In genomic region chr17:44556854-44557606, GRCh38 we compare ENCODE assay signal across 8 cellular contexts. TPM values are rescaled to one million over a fixed set of nuclear protein-coding genes. Genes with fewer than 3 reads are reported as not detected.
DNase-seq lines count a peak whose midpoint lies in the region; ATAC-seq and TF ChIP-seq lines count a peak whose summit lies in the region.

FZD2 (plus strand) TSS chr17:44557484; CDS start chr17:44557689, 205 bp downstream.

- peak; percentile 60 for ATAC-seq in HG03045 (IDR thresholded peaks at IDR 0.05; ENCODE audit: unreplicated experiment)
- peak; percentile 82 for ATAC-seq in effector memory CD8-positive, alpha-beta T cell (replicated peaks)
- ATAC-seq in lower lobe of right lung = peak; percentile 91 to 93
- no peak for ATAC-seq in GM18519 (IDR thresholded peaks at IDR 0.05; ENCODE audit: low FRiP score, unreplicated experiment)

- peaks cover 25% of the 10 kb centered on the region for H3K27me3 ChIP-seq in lower lobe of right lung (ENCODE audit: low read depth)

- no peaks in the 10 kb centered on the region for H3K9me3 Mint-ChIP-seq in activated CD4-positive, alpha-beta T cell treated with anti-CD3 and anti-CD28 coated beads, Interleukin-2, amount 10 ng/mL, durations not matched to agents 7 days and 5 days
- H3K9me3 Mint-ChIP-seq in effector memory CD8-positive, alpha-beta T cell = no peaks in the 10 kb centered on the region

- TF ChIP-seq CTCF in lower lobe of right lung (IDR thresholded peaks at IDR 0.05) = no peak

- POLR2A ChIA-PET in activated CD4-positive, alpha-beta T cell treated with anti-CD3 and anti-CD28 coated beads, Interleukin-2, amount 10 ng/mL, durations not matched to agents 7 days and 5 days (lab: Charles Lee) = interaction anchor here (0.6 to 0.7 kb wide), 2 partner anchors 126 to 284 kb away, joined by 3 to 7 read pairs; no protein-coding TSS in a partner anchor

- peak within 1 kb of the TSS; percentile 71 for H3K4me3 ChIP-seq in lower lobe of right lung

- intact Hi-C loops in lower lobe of right lung (cut with DNase I) = no loop called here

- peak; percentile 70 for DNase-seq in DMS153 treated with DMSO at 0.1 percent for 48 hours (lab: John Stamatoyannopoulos, UW; ENCODE audit: unreplicated experiment)
- peak; percentile 80 for DNase-seq in NCI-H345 treated with DMSO at 0.1 percent for 48 hours (lab: John Stamatoyannopoulos, UW; ENCODE audit: unreplicated experiment)
- DNase-seq in activated CD4-positive, alpha-beta T cell treated with anti-CD3 and anti-CD28 coated beads, Interleukin-2, amount 10 ng/mL, durations not matched to agents 7 days and 5 days = peak; percentile 48
- DNase-seq in effector memory CD8-positive, alpha-beta T cell = peak; percentile 56 to 57 (median 56)
- peak; percentile 84 for DNase-seq in lower lobe of right lung
- DNase-seq in stimulated activated CD8-positive, alpha-beta memory T cell treated with anti-CD3 and anti-CD28 coated beads, Interleukin-15, amount 100 ng/mL, for 4 hours (ENCODE audit: low read depth in 2 of 2) = peak; percentile 11 to 17

- H3K9me3 ChIP-seq in lower lobe of right lung = no peaks in the 10 kb centered on the region

- H3K27ac Mint-ChIP-seq in activated CD4-positive, alpha-beta T cell treated with anti-CD3 and anti-CD28 coated beads, Interleukin-2, amount 10 ng/mL, durations not matched to agents 7 days and 5 days = peak within 1 kb of the TSS; percentile 71
- peak within 1 kb of the TSS; percentile 86 to 89 for H3K27ac Mint-ChIP-seq in effector memory CD8-positive, alpha-beta T cell

- peaks cover 74% of the 10 kb centered on the region for H3K27me3 Mint-ChIP-seq in activated CD4-positive, alpha-beta T cell treated with anti-CD3 and anti-CD28 coated beads, Interleukin-2, amount 10 ng/mL, durations not matched to agents 7 days and 5 days
- H3K27me3 Mint-ChIP-seq in effector memory CD8-positive, alpha-beta T cell = peaks cover 51 to 82% of the 10 kb centered on the region in 2 donors

- H3K4me1 ChIP-seq in lower lobe of right lung = peaks cover 17% of the 10 kb centered on the region

- CTCF ChIA-PET in activated CD4-positive, alpha-beta T cell treated with anti-CD3 and anti-CD28 coated beads, Interleukin-2, amount 10 ng/mL, durations not matched to agents 7 days and 5 days (lab: Charles Lee) = interaction anchor here (0.9 to 1.5 kb wide), 4 partner anchors 10 to 34 kb away, joined by 3 to 5 read pairs (median 4); no protein-coding TSS in a partner anchor

- peak within 1 kb of the TSS; percentile 78 for H3K4me3 Mint-ChIP-seq in activated CD4-positive, alpha-beta T cell treated with anti-CD3 and anti-CD28 coated beads, Interleukin-2, amount 10 ng/mL, durations not matched to agents 7 days and 5 days
- peak within 1 kb of the TSS; percentile 97 to 98 for H3K4me3 Mint-ChIP-seq in effector memory CD8-positive, alpha-beta T cell

- no peaks in the 10 kb centered on the region for H3K36me3 ChIP-seq in lower lobe of right lung

- H3K27ac ChIP-seq in lower lobe of right lung = peak within 1 kb of the TSS; percentile 85

- peaks cover 26% of the 10 kb centered on the region for H3K4me1 Mint-ChIP-seq in activated CD4-positive, alpha-beta T cell treated with anti-CD3 and anti-CD28 coated beads, Interleukin-2, amount 10 ng/mL, durations not matched to agents 7 days and 5 days
- H3K4me1 Mint-ChIP-seq in effector memory CD8-positive, alpha-beta T cell (ENCODE audit: low read depth in 2 of 2) = peaks cover 24 to 27% of the 10 kb centered on the region in 2 donors

- H3K36me3 Mint-ChIP-seq in activated CD4-positive, alpha-beta T cell treated with anti-CD3 and anti-CD28 coated beads, Interleukin-2, amount 10 ng/mL, durations not matched to agents 7 days and 5 days (ENCODE audit: low read depth) = peaks cover 4% of the 10 kb centered on the region
- peaks cover 15% of the 10 kb centered on the region for H3K36me3 Mint-ChIP-seq in effector memory CD8-positive, alpha-beta T cell (ENCODE audit: insufficient read depth)

RNA-seq across cellular contexts. Expression of gene FZD2, which starts in this region (rescaled TPM):
- under 1 TPM in 1 of 2 experiments, not detected in 1; 0.15 TPM for total RNA-seq in activated CD4-positive, alpha-beta T cell treated with anti-CD3 and anti-CD28 coated beads, Interleukin-2, amount 10 ng/mL, durations not matched to agents 7 days and 5 days
- 7.4 TPM for total RNA-seq in lower lobe of right lung

Comparison
In these comparisons a context has a peak if more than half of its experiments do, and no peak if none do; other contexts are left out.
1. Peak in DNase-seq in activated CD4-positive, alpha-beta T cell treated with anti-CD3 and anti-CD28 coated beads, Interleukin-2, amount 10 ng/mL, durations not matched to agents 7 days and 5 days; RNA of the gene not detected or under 1 TPM.
2. DNase-seq: peak in every context shown above with its lines; median percentile 84 in lower lobe of right lung; 80 in NCI-H345 treated with DMSO at 0.1 percent for 48 hours; 70 in DMS153 treated with DMSO at 0.1 percent for 48 hours; 56 in effector memory CD8-positive, alpha-beta T cell; 48 in activated CD4-positive, alpha-beta T cell treated with anti-CD3 and anti-CD28 coated beads, Interleukin-2, amount 10 ng/mL, durations not matched to agents 7 days and 5 days; 14 in stimulated activated CD8-positive, alpha-beta memory T cell treated with anti-CD3 and anti-CD28 coated beads, Interleukin-15, amount 100 ng/mL, for 4 hours.